ENCODE assay signal across 14 cellular contexts in genomic region chr9:104784098-104784497, GRCh38. TPM values are rescaled to one million over a fixed set of nuclear protein-coding genes. Genes with fewer than 3 reads are reported as not detected.
A peak's percentile ranks its signal among the peaks of the same experiment; 100 is the strongest.
DNase-seq lines count a peak whose midpoint lies in the region; ATAC-seq and TF ChIP-seq lines count a peak whose summit lies in the region.
"Had no signal": no experiment of that assay in that cellular context is flagged by ENCODE, and none has a peak within 500 bp of the region (broad histone marks: within the 10 kb centered on the region; RNA-seq: fewer than 3 reads in every experiment).

No MANE protein-coding gene starts in this region.

- H3K27ac Mint-ChIP-seq in activated B cell treated with CpG ODN at 0.5 μM for 24 hours: peak overlapping the region; percentile 79
- H3K27ac Mint-ChIP-seq in osteocyte (ENCODE audit: unreplicated experiment): no peak overlapping the region
- no peak overlapping the region for H3K27ac Mint-ChIP-seq in CD4-positive, alpha-beta T cell
- H3K27ac Mint-ChIP-seq: brain had no signal

- H3K4me3 Mint-ChIP-seq in activated B cell treated with CpG ODN at 0.5 μM for 24 hours (no peak overlapping the region), osteocyte (ENCODE audit: unreplicated experiment) (no peak overlapping the region)
- H3K4me3 Mint-ChIP-seq in CD4-positive, alpha-beta T cell: no peak overlapping the region
- H3K4me3 Mint-ChIP-seq: brain had no signal

- peaks cover 54% of the 10 kb centered on the region for H3K36me3 Mint-ChIP-seq in activated B cell treated with CpG ODN at 0.5 μM for 24 hours (ENCODE audit: low read depth)
- H3K36me3 Mint-ChIP-seq in osteocyte (ENCODE audit: unreplicated experiment): peaks cover 77% of the 10 kb centered on the region
- peaks cover 58% of the 10 kb centered on the region for H3K36me3 Mint-ChIP-seq in CD4-positive, alpha-beta T cell (ENCODE audit: low read depth)

- no peak overlapping the region for H3K27ac ChIP-seq in PC-9
- no peak overlapping the region for H3K27ac ChIP-seq in CD4-positive, alpha-beta T cell (ENCODE audit: low read depth, low read length)

- H3K27me3 Mint-ChIP-seq in activated B cell treated with CpG ODN at 0.5 μM for 24 hours (no peaks in the 10 kb centered on the region), osteocyte (ENCODE audit: unreplicated experiment) (no peaks in the 10 kb centered on the region)
- no peaks in the 10 kb centered on the region for H3K27me3 Mint-ChIP-seq in CD4-positive, alpha-beta T cell
- H3K27me3 Mint-ChIP-seq: brain, IgD-negative memory B cell had no signal

- no peaks in the 10 kb centered on the region for H3K4me1 ChIP-seq in PC-9 (replicated peaks; ENCODE audit: insufficient read depth)

- intact Hi-C loops in activated B cell treated with CpG ODN at 0.5 μM for 24 hours (cut with micrococcal nuclease): loop anchor here (1.0 to 5.0 kb wide), 4 partner anchors 20 to 208 kb away; partner anchors contain the start of gene NIPSNAP3B
- intact Hi-C loops in PC-9 (cut with micrococcal nuclease; ENCODE audit: unreplicated experiment): loop anchor here (5.0 kb wide), 1 partner anchor 143 kb away; the partner anchor contains the start of gene ABCA1
- intact Hi-C loops in CD4-positive, alpha-beta T cell (cut with DNase I, micrococcal nuclease): loop anchor here in 1 of 2 experiments (10.0 kb wide), 1 partner anchor 631 kb away; no protein-coding TSS in a partner anchor

- DNase-seq in activated B cell treated with CpG ODN at 0.5 μM for 24 hours (no peak), SK-N-DZ (ENCODE audit: low spot score) (no peak), osteocyte (ENCODE audit: extremely low spot score, unreplicated experiment) (no peak), PC-9 (no peak)
- DNase-seq in CD4-positive, alpha-beta T cell: no peak
- DNase-seq: COR-L47; NCI-H446; stimulated activated CD4-positive, alpha-beta T cell treated with anti-CD3 and anti-CD28 coated beads, Interleukin-4, amount 100 ng/mL, for 4 hours had no signal

- H2AFZ ChIP-seq in PC-9: no peak overlapping the region

- no peaks in the 10 kb centered on the region for H3K9me3 ChIP-seq in PC-9 (ENCODE audit: insufficient read depth, low read depth)
- no peaks in the 10 kb centered on the region for H3K9me3 ChIP-seq in CD4-positive, alpha-beta T cell (ENCODE audit: control insufficient read depth, low read length)

- POLR2A ChIA-PET in activated B cell treated with CpG ODN at 0.5 μM for 24 hours (lab: Charles Lee): interaction anchor here (0.5 to 1.0 kb wide), 3 partner anchors 9 to 25 kb away, joined by 4 to 6 read pairs (median 4); no protein-coding TSS in a partner anchor
- POLR2A ChIA-PET in PC-9 (lab: Charles Lee; ENCODE audit: unreplicated experiment): no interaction called here
- POLR2A ChIA-PET in CD4-positive, alpha-beta T cell (lab: Charles Lee): no interaction called here

- H3K9me2 ChIP-seq in PC-9 (ENCODE audit: insufficient read depth): no peaks in the 10 kb centered on the region

- peaks cover 11% of the 10 kb centered on the region for H3F3A ChIP-seq in PC-9 (ENCODE audit: insufficient read depth, low read depth)

- H3K4me3 ChIP-seq in PC-9: no peak overlapping the region

- H3K27me3 ChIP-seq in PC-9 (ENCODE audit: insufficient read depth, low read depth): no peaks in the 10 kb centered on the region
- H3K27me3 ChIP-seq in CD4-positive, alpha-beta T cell (ENCODE audit: control insufficient read depth, insufficient read depth, low read length): no peaks in the 10 kb centered on the region

- no peaks in the 10 kb centered on the region for H3K79me2 ChIP-seq in PC-9 (ENCODE audit: low read depth)

- peaks cover 6% of the 10 kb centered on the region for H4K20me1 ChIP-seq in PC-9 (ENCODE audit: insufficient read depth)

- TF ChIP-seq CTCF in activated B cell treated with CpG ODN at 0.5 μM for 24 hours (IDR thresholded peaks at IDR 0.05): no peak
- TF ChIP-seq CTCF in osteocyte (IDR thresholded peaks at IDR 0.05): no peak
- TF ChIP-seq CTCF in PC-9 (conservative IDR thresholded peaks at IDR 0.05): no peak
- TF ChIP-seq CTCF in CD4-positive, alpha-beta T cell (IDR thresholded peaks at IDR 0.05): no peak

- no peak overlapping the region for H3K4me2 ChIP-seq in PC-9

- peak; percentile 80 for ATAC-seq in GM18861 (IDR thresholded peaks at IDR 0.05; ENCODE audit: unreplicated experiment)
- ATAC-seq in GM21576 (IDR thresholded peaks at IDR 0.05; ENCODE audit: unreplicated experiment): peak; percentile 89
- ATAC-seq in HG03159 (IDR thresholded peaks at IDR 0.05; ENCODE audit: unreplicated experiment): peak; percentile 87
- ATAC-seq in activated B cell treated with CpG ODN at 0.5 μM for 24 hours (ENCODE audit: low read depth): peak; percentile 69
- ATAC-seq in CD4-positive, alpha-beta T cell (ENCODE audit: poor library complexity): no peak

- CTCF ChIA-PET in activated B cell treated with CpG ODN at 0.5 μM for 24 hours (lab: Charles Lee): interaction anchor here (1.1 to 1.7 kb wide), 2 partner anchors 76 to 79 kb away, joined by 3 to 4 read pairs; no protein-coding TSS in a partner anchor
- CTCF ChIA-PET in PC-9 (lab: Charles Lee): no interaction called here
- CTCF ChIA-PET in CD4-positive, alpha-beta T cell (lab: Charles Lee): no interaction called here

- peaks cover 59% of the 10 kb centered on the region for H3K36me3 ChIP-seq in PC-9 (ENCODE audit: low read depth)

- peaks cover 33% of the 10 kb centered on the region for H3K4me1 Mint-ChIP-seq in activated B cell treated with CpG ODN at 0.5 μM for 24 hours
- H3K4me1 Mint-ChIP-seq in osteocyte (ENCODE audit: unreplicated experiment): no peaks in the 10 kb centered on the region
- H3K4me1 Mint-ChIP-seq in CD4-positive, alpha-beta T cell (ENCODE audit: low read depth): no peaks in the 10 kb centered on the region
- H3K4me1 Mint-ChIP-seq: brain had no signal

- no TSS peak for BruUV-seq in PC-9 (replicated peaks; lab: Mats Ljungman, UMichigan)

- no peaks in the 10 kb centered on the region for H3K9me3 Mint-ChIP-seq in activated B cell treated with CpG ODN at 0.5 μM for 24 hours
- H3K9me3 Mint-ChIP-seq in osteocyte (ENCODE audit: unreplicated experiment): no peaks in the 10 kb centered on the region
- no peaks in the 10 kb centered on the region for H3K9me3 Mint-ChIP-seq in CD4-positive, alpha-beta T cell
- H3K9me3 Mint-ChIP-seq: brain, IgD-negative memory B cell had no signal

RNA-seq across cellular contexts. Expression of gene NIPSNAP3B, which starts 20.2 kb away (rescaled TPM):
- total RNA-seq in activated B cell treated with CpG ODN at 0.5 μM for 24 hours: 15.3 and 17.4 TPM in 2 replicates
- 4.9 and 5.1 TPM in 2 replicates for polyA plus RNA-seq in SK-N-DZ (2014; cell fraction: cytosol; rRNA removed)
- 1.4 and 4.4 TPM in 2 replicates for polyA plus RNA-seq in SK-N-DZ (2014; cell fraction: nucleus; rRNA removed)
- 3.1 TPM in 2 replicates for total RNA-seq in osteocyte
- total RNA-seq in PC-9 (2021): 3.1 and 4.1 TPM in 2 replicates
- total RNA-seq in CD4-positive, alpha-beta T cell: 1 to 10 TPM; 1.2 to 1.4 TPM
- total RNA-seq: epithelial cell of proximal tubule had no signal

RNA-seq across cellular contexts. Expression of gene NIPSNAP3A, which starts 36.6 kb away (rescaled TPM):
- total RNA-seq in activated B cell treated with CpG ODN at 0.5 μM for 24 hours: 21.9 and 22.7 TPM in 2 replicates
- 38.6 and 45.2 TPM in 2 replicates for polyA plus RNA-seq in SK-N-DZ (2014; cell fraction: cytosol; rRNA removed)
- 29.9 and 38.3 TPM in 2 replicates for polyA plus RNA-seq in SK-N-DZ (2014; cell fraction: nucleus; rRNA removed)
- 23.7 and 27.4 TPM in 2 replicates for total RNA-seq in osteocyte
- total RNA-seq in PC-9 (2021): 19.8 and 21.4 TPM in 2 replicates
- 10 to 100 TPM in 1 of 2 experiments, 1 to 10 TPM in 1; 9.0 to 10.6 TPM for total RNA-seq in CD4-positive, alpha-beta T cell
